ENCODE assay signal across 14 cellular contexts in the genomic region with DNA sequence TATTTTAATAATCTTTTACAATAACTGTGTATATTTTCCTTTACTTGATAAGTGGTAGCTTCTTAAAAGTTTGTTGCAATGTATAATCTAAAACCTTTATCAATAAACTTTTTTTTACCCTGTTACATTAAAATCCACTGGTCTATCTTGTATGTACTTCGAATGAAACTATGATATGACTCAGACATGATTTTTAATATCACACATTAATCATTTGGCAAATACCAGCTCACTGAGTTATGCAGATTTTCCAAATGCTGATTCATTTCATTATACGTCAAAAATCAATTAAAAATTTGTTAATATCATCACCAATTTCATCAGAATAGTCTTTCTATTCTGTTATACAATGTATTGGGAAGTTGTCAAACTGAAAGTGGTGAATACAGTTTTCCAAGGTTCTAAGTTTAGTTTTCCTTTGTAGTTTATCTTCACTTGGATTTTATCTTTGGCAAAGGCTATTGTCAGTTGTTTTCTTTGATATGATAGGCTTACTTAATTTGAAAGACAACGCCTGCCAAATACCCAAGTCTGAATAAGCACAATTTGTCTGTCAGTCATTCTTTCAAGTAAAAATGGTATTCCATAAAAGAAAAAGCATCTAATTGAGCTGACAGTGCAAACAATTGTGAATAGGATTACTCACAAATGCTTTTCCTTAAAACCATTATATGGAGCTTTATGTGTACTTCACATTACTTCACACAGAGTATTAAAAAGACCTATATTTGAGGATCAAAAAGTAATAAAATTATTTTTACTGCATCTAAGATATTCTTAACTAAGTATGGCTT.
DNase-seq lines count a peak whose midpoint lies in the region; ATAC-seq and TF ChIP-seq lines count a peak whose summit lies in the region.
"Had no signal": no experiment of that assay in that cellular context is flagged by ENCODE, and none has a peak within 500 bp of the region (broad histone marks: within the 10 kb centered on the region; RNA-seq: fewer than 3 reads in every experiment).

No MANE protein-coding gene starts in this region.

- ATAC-seq in activated CD4-positive, alpha-beta T cell treated with anti-CD3 and anti-CD28 coated beads for 36 hours: peak; percentile 69
- ATAC-seq: left colon had no signal

- no peak overlapping the region for H3K4me3 Mint-ChIP-seq in activated CD4-positive, alpha-beta T cell treated with anti-CD3 and anti-CD28 coated beads for 36 hours

- no peaks in the 10 kb centered on the region for H3K27me3 Mint-ChIP-seq in activated CD4-positive, alpha-beta T cell treated with anti-CD3 and anti-CD28 coated beads for 36 hours

- CTCF ChIA-PET in activated CD4-positive, alpha-beta T cell treated with anti-CD3 and anti-CD28 coated beads for 36 hours (lab: Charles Lee): no interaction called here

- no peaks in the 10 kb centered on the region for H3K9me3 Mint-ChIP-seq in activated CD4-positive, alpha-beta T cell treated with anti-CD3 and anti-CD28 coated beads for 36 hours (ENCODE audit: low read depth)

- H3K4me1 Mint-ChIP-seq in activated CD4-positive, alpha-beta T cell treated with anti-CD3 and anti-CD28 coated beads for 36 hours: peaks cover 19% of the 10 kb centered on the region

- no peaks in the 10 kb centered on the region for H3K36me3 Mint-ChIP-seq in activated CD4-positive, alpha-beta T cell treated with anti-CD3 and anti-CD28 coated beads for 36 hours (ENCODE audit: low read depth)

- DNase-seq in activated CD4-positive, alpha-beta T cell treated with anti-CD3 and anti-CD28 coated beads for 36 hours: no peak
- no peak for DNase-seq in activated CD4-positive, alpha-beta T cell treated with anti-CD3 and anti-CD28 coated beads for 4 hours
- DNase-seq in OCI-M1 (lab: John Stamatoyannopoulos, UW) (peak; percentile 14), erythroblast (lab: John Stamatoyannopoulos, UW) (peak; percentile 14 to 29), pons (ENCODE audit: low spot score) (peak; percentile 20), kidney glomerular epithelial cell (lab: John Stamatoyannopoulos, UW) (no peak), NCI-H187 treated with DMSO at 0.1 percent for 48 hours (lab: John Stamatoyannopoulos, UW) (no peak)
- DNase-seq in activated CD4-positive, alpha-beta T cell treated with anti-CD3 and anti-CD28 coated beads, Interleukin-2, amount 50 U/mL, for 1 hour: no peak
- DNase-seq: activated CD4-positive, CD25-positive, alpha-beta regulatory T cell; activated effector memory CD4-positive, alpha-beta T cell treated with anti-CD3 and anti-CD28 coated beads, Interleukin-2, amount 50 U/mL, for 16 hours; left colon; NCI-H510A treated with DMSO at 0.1 percent for 48 hours; stimulated activated CD4-positive, alpha-beta T cell treated with anti-CD3 and anti-CD28 coated beads, Interleukin-15, amount 100 ng/mL, for 24 hours; stimulated activated CD8-positive, alpha-beta memory T cell treated with anti-CD3 and anti-CD28 coated beads, Interleukin-4, amount 100 ng/mL, for 48 hours had no signal

- POLR2A ChIA-PET in activated CD4-positive, alpha-beta T cell treated with anti-CD3 and anti-CD28 coated beads for 36 hours (lab: Charles Lee): no interaction called here

- intact Hi-C loops in activated CD4-positive, alpha-beta T cell treated with anti-CD3 and anti-CD28 coated beads for 36 hours (cut with DNase I, micrococcal nuclease): loop anchor here (1.0 kb wide), 1 partner anchor 101 kb away; no protein-coding TSS in a partner anchor

- TF ChIP-seq POLR2A in erythroblast (IDR thresholded peaks at IDR 0.05; ENCODE audit: low read length): no peak

- H3K27ac Mint-ChIP-seq in activated CD4-positive, alpha-beta T cell treated with anti-CD3 and anti-CD28 coated beads for 36 hours: no peak overlapping the region

Comparison
In these comparisons a context has a peak if more than half of its experiments do, and no peak if none do; other contexts are left out.
1. DNase-seq: peak in OCI-M1 (single experiment), erythroblast (2 of 2) and pons (single experiment); none in activated CD4-positive, alpha-beta T cell treated with anti-CD3 and anti-CD28 coated beads for 36 hours (single experiment), activated CD4-positive, alpha-beta T cell treated with anti-CD3 and anti-CD28 coated beads for 4 hours (0 of 2), kidney glomerular epithelial cell (single experiment), NCI-H187 treated with DMSO at 0.1 percent for 48 hours (single experiment) and activated CD4-positive, alpha-beta T cell treated with anti-CD3 and anti-CD28 coated beads, Interleukin-2, amount 50 U/mL, for 1 hour (single experiment).